ENCODE assay signal across 1 cellular context in the genomic region with DNA sequence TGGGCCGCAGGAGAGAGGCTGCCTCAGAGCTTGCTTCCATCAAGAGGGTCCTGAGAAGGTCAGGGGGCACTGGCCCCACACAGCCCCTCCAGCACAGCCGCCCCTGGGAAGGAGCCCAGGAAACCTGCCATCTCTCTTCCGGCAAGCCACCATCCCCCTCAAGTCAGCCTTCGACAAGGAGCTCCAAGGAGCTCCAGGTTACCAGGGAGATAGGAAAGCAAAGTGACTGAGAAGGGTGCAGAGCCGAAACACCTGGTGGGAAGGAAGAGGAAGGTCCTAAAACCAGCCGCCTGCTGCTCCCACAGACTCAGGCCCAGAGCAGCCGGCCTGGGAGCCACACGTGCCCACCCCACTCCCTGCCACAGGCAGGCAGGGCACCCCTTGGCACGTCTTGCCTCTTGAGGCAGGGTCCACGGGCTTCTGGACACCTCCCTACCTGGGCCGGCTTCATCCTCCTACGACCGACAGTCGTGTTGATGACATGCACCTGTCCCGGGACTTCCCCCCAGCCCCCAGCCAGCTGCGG.
TF ChIP-seq lines count a peak whose summit lies in the region.

No MANE protein-coding gene starts in this region.

TF ChIP-seq in WTC11, 78 proteins besides CTCF, POLR2A, EP300 and RAD21 (continued from another document):
- TF ChIP-seq, protein P1, sequence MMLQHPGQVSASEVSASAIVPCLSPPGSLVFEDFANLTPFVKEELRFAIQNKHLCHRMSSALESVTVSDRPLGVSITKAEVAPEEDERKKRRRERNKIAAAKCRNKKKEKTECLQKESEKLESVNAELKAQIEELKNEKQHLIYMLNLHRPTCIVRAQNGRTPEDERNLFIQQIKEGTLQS (CRISPR knock-in tag; conservative IDR thresholded peaks at IDR 0.05), result no peak
- TF ChIP-seq ZNF232 (CRISPR knock-in tag; IDR thresholded peaks at IDR 0.05) (no peak), ZNF263 (CRISPR knock-in tag; IDR thresholded peaks at IDR 0.05; ENCODE audit: low read depth) (no peak), JUN (CRISPR knock-in tag; IDR thresholded peaks at IDR 0.05) (no peak), TP53 (CRISPR knock-in tag; IDR thresholded peaks at IDR 0.05) (no peak), KAT7 (CRISPR knock-in tag; IDR thresholded peaks at IDR 0.05; ENCODE audit: borderline replicate concordance) (no peak), JAZF1 (CRISPR knock-in tag; IDR thresholded peaks at IDR 0.05) (no peak), NFE2L1 (CRISPR knock-in tag; IDR thresholded peaks at IDR 0.05) (no peak), ZNF219 (CRISPR knock-in tag; IDR thresholded peaks at IDR 0.05; ENCODE audit: borderline replicate concordance) (no peak)
- TF ChIP-seq, protein P2, sequence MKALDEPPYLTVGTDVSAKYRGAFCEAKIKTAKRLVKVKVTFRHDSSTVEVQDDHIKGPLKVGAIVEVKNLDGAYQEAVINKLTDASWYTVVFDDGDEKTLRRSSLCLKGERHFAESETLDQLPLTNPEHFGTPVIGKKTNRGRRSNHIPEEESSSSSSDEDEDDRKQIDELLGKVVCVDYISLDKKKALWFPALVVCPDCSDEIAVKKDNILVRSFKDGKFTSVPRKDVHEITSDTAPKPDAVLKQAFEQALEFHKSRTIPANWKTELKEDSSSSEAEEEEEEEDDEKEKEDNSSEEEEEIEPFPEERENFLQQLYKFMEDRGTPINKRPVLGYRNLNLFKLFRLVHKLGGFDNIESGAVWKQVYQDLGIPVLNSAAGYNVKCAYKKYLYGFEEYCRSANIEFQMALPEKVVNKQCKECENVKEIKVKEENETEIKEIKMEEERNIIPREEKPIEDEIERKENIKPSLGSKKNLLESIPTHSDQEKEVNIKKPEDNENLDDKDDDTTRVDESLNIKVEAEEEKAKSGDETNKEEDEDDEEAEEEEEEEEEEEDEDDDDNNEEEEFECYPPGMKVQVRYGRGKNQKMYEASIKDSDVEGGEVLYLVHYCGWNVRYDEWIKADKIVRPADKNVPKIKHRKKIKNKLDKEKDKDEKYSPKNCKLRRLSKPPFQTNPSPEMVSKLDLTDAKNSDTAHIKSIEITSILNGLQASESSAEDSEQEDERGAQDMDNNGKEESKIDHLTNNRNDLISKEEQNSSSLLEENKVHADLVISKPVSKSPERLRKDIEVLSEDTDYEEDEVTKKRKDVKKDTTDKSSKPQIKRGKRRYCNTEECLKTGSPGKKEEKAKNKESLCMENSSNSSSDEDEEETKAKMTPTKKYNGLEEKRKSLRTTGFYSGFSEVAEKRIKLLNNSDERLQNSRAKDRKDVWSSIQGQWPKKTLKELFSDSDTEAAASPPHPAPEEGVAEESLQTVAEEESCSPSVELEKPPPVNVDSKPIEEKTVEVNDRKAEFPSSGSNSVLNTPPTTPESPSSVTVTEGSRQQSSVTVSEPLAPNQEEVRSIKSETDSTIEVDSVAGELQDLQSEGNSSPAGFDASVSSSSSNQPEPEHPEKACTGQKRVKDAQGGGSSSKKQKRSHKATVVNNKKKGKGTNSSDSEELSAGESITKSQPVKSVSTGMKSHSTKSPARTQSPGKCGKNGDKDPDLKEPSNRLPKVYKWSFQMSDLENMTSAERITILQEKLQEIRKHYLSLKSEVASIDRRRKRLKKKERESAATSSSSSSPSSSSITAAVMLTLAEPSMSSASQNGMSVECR (CRISPR knock-in tag; IDR thresholded peaks at IDR 0.05; ENCODE audit: borderline replicate concordance), result no peak
- TF ChIP-seq, protein P3, sequence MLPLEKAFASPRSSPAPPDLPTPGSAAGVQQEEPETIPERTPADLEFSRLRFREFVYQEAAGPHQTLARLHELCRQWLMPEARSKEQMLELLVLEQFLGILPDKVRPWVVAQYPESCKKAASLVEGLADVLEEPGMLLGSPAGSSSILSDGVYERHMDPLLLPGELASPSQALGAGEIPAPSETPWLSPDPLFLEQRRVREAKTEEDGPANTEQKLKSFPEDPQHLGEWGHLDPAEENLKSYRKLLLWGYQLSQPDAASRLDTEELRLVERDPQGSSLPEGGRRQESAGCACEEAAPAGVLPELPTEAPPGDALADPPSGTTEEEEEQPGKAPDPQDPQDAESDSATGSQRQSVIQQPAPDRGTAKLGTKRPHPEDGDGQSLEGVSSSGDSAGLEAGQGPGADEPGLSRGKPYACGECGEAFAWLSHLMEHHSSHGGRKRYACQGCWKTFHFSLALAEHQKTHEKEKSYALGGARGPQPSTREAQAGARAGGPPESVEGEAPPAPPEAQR (CRISPR knock-in tag; IDR thresholded peaks at IDR 0.05), result no peak
- TF ChIP-seq, protein P4, sequence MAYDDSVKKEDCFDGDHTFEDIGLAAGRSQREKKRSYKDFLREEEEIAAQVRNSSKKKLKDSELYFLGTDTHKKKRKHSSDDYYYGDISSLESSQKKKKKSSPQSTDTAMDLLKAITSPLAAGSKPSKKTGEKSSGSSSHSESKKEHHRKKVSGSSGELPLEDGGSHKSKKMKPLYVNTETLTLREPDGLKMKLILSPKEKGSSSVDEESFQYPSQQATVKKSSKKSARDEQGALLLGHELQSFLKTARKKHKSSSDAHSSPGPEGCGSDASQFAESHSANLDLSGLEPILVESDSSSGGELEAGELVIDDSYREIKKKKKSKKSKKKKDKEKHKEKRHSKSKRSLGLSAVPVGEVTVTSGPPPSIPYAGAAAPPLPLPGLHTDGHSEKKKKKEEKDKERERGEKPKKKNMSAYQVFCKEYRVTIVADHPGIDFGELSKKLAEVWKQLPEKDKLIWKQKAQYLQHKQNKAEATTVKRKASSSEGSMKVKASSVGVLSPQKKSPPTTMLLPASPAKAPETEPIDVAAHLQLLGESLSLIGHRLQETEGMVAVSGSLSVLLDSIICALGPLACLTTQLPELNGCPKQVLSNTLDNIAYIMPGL (CRISPR knock-in tag; IDR thresholded peaks at IDR 0.05), result no peak
